ENCODE assay signal across 13 cellular contexts in the genomic region with DNA sequence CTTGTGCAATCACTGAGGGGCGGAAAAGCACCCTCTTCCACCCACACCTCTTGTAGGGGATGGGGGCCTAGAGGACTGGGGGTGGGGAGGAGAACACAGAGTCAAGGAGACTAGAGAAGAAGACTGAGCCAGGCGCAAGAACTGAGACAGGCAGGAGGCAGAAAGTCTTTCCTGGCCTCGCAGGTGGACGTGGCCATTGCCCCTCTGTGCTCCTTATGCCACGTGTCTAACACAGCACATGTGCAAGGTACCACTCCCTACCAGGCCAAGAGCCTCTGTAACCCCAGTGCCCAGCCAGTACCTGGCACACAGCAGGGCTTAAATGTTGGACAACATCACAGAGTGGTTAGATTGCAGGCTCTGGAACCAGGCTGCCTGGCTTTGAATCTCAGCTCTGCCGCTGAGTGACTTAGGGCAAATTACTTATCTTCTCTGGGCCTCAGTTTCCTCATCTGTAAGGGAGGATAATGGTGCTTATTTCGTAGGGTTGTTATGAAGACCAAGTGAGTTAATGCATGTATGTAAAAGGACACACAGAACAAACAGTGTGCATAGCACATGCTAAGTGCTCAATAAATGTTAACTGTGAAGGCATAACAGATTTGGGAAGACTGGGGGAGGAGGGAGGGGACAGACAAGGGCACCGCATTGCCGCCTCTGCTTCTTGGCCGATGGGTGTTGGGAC. TPM values are rescaled to one million over a fixed set of nuclear protein-coding genes. Genes with fewer than 3 reads are reported as not detected.
DNase-seq lines count a peak whose midpoint lies in the region; ATAC-seq and TF ChIP-seq lines count a peak whose summit lies in the region.
"Had no signal": no experiment of that assay in that cellular context is flagged by ENCODE, and none has a peak within 500 bp of the region (broad histone marks: within the 10 kb centered on the region; RNA-seq: fewer than 3 reads in every experiment).

No MANE protein-coding gene starts in this region.

- no peak overlapping the region for H2BK15ac ChIP-seq in mesenchymal stem cell (ENCODE audit: low read depth, poor library complexity, severe bottlenecking)

- H3K4ac ChIP-seq in mesenchymal stem cell (ENCODE audit: low read depth in 1 of 2, low read length in 2 of 2) = peak overlapping the region in 1 of 2 experiments; percentile 60

- no peak overlapping the region for H3K9ac ChIP-seq in mesenchymal stem cell (ENCODE audit: low read length)

- H2BK120ac ChIP-seq in mesenchymal stem cell (ENCODE audit: low read depth, low read length) = no peak overlapping the region

- H3K9me3 Mint-ChIP-seq in activated T-cell treated with anti-CD3 and anti-CD28 coated beads, Interleukin-2, amount 50 U/mL, for 72 hours = no peaks in the 10 kb centered on the region
- H3K9me3 Mint-ChIP-seq in activated T-helper 1 cell treated with anti-CD3 and anti-CD28 coated beads, Interleukin-12 subunit alpha, Interleukin-12 subunit beta, Interleukin-2, Interleukin-4 antibody, amounts not matched to agents 30 ng/mL and 10 ng/mL and 1 ng/mL, durations not matched to agents 14 hours and 24 hours and 36 hours = no peaks in the 10 kb centered on the region
- H3K9me3 Mint-ChIP-seq: H9 had no signal

- TF ChIP-seq CTCF in tibial nerve (IDR thresholded peaks at IDR 0.05) (no peak), tibial artery (IDR thresholded peaks at IDR 0.05) (no peak)

- H3K14ac ChIP-seq in mesenchymal stem cell (ENCODE audit: low read length in 2 of 2) = peak overlapping the region in 1 of 2 experiments; percentile 62

- no peak overlapping the region for H2AFZ ChIP-seq in mesenchymal stem cell (ENCODE audit: low read depth, low read length)

- no peak overlapping the region for H3K27ac ChIP-seq in mesenchymal stem cell (ENCODE audit: low read length, poor library complexity, severe bottlenecking)
- peak overlapping the region in 3 of 4 donors; percentile 25 to 96 (median 95) for H3K27ac ChIP-seq in tibial nerve
- H3K27ac ChIP-seq in tibial artery = no peak overlapping the region
- no peak overlapping the region for H3K27ac ChIP-seq in substantia nigra (ENCODE audit: low read depth, low read length, poor library complexity, severe bottlenecking)
- H3K27ac ChIP-seq: foreskin keratinocyte, right atrium auricular region had no signal

- H3K23ac ChIP-seq in mesenchymal stem cell (ENCODE audit: low read length in 2 of 2) = no peak overlapping the region

- peaks cover 0 to 11% of the 10 kb centered on the region in 2 experiments for H3K36me3 ChIP-seq in mesenchymal stem cell (ENCODE audit: control insufficient read depth in 1 of 2, insufficient read depth in 2 of 2, low read depth in 1 of 2, low read length in 2 of 2)
- H3K36me3 ChIP-seq in tibial nerve = no peaks in the 10 kb centered on the region
- no peaks in the 10 kb centered on the region for H3K36me3 ChIP-seq in tibial artery
- H3K36me3 ChIP-seq: right atrium auricular region had no signal

- no peak overlapping the region for H2BK5ac ChIP-seq in mesenchymal stem cell (ENCODE audit: low read depth, low read length, poor library complexity, severe bottlenecking)

- H3K27me3 ChIP-seq in mesenchymal stem cell (ENCODE audit: control insufficient read depth in 1 of 2, insufficient read depth in 1 of 2, low read length in 2 of 2) (peaks cover 3 to 8% of the 10 kb centered on the region in 2 experiments), tibial nerve (no peaks in the 10 kb centered on the region), tibial artery (peaks cover 0 to 35% of the 10 kb centered on the region in 2 donors)

- H3K27me3 Mint-ChIP-seq in activated T-cell treated with anti-CD3 and anti-CD28 coated beads, Interleukin-2, amount 50 U/mL, for 72 hours (ENCODE audit: low read depth) = peaks cover 17% of the 10 kb centered on the region
- peaks cover 38% of the 10 kb centered on the region for H3K27me3 Mint-ChIP-seq in activated T-helper 1 cell treated with anti-CD3 and anti-CD28 coated beads, Interleukin-12 subunit alpha, Interleukin-12 subunit beta, Interleukin-2, Interleukin-4 antibody, amounts not matched to agents 30 ng/mL and 10 ng/mL and 1 ng/mL, durations not matched to agents 14 hours and 24 hours and 36 hours (ENCODE audit: insufficient read depth)

- peak in 1 of 2 donors; percentile 37 for TF ChIP-seq EP300 in tibial nerve (IDR thresholded peaks at IDR 0.05)

- no peak overlapping the region for H3K27ac Mint-ChIP-seq in activated T-cell treated with anti-CD3 and anti-CD28 coated beads, Interleukin-2, amount 50 U/mL, for 72 hours
- H3K27ac Mint-ChIP-seq in activated T-helper 1 cell treated with anti-CD3 and anti-CD28 coated beads, Interleukin-12 subunit alpha, Interleukin-12 subunit beta, Interleukin-2, Interleukin-4 antibody, amounts not matched to agents 30 ng/mL and 10 ng/mL and 1 ng/mL, durations not matched to agents 14 hours and 24 hours and 36 hours = no peak overlapping the region
- H3K27ac Mint-ChIP-seq: H9 had no signal

- no peak overlapping the region for H3K4me3 ChIP-seq in mesenchymal stem cell (ENCODE audit: insufficient read depth in 1 of 2, low read depth in 1 of 2, low read length in 2 of 2)
- no peak overlapping the region for H3K4me3 ChIP-seq in tibial nerve
- H3K4me3 ChIP-seq in tibial artery = no peak overlapping the region

- no peak for ATAC-seq in activated T-cell treated with anti-CD3 and anti-CD28 coated beads, Interleukin-2, amount 50 U/mL, for 72 hours (replicated peaks in 1 of 2)
- no peak for ATAC-seq in GM21737 (IDR thresholded peaks at IDR 0.05; ENCODE audit: unreplicated experiment)
- ATAC-seq: foreskin keratinocyte had no signal

- H3K9me3 ChIP-seq in mesenchymal stem cell (ENCODE audit: control insufficient read depth, low read length) (no peaks in the 10 kb centered on the region), tibial nerve (no peaks in the 10 kb centered on the region), tibial artery (no peaks in the 10 kb centered on the region)
- H3K9me3 ChIP-seq: Caco-2, right atrium auricular region had no signal

- no peak for DNase-seq in activated T-cell treated with anti-CD3 and anti-CD28 coated beads, Interleukin-2, amount 50 U/mL, for 72 hours
- DNase-seq in activated T-cell treated with anti-CD3 and anti-CD28 coated beads for 4 hours (no peak), mesenchymal stem cell (no peak), tibial nerve (ENCODE audit: low spot score in 2 of 2) (no peak), tibial artery (no peak), substantia nigra (lab: John Stamatoyannopoulos, UW) (no peak)
- DNase-seq in activated T-helper 1 cell treated with anti-CD3 and anti-CD28 coated beads, Interleukin-12 subunit alpha, Interleukin-12 subunit beta, Interleukin-2, Interleukin-4 antibody, amounts not matched to agents 30 ng/mL and 10 ng/mL and 1 ng/mL, durations not matched to agents 14 hours and 24 hours and 36 hours (ENCODE audit: low spot score) = no peak
- DNase-seq: Caco-2, foreskin keratinocyte, NCI-H748 treated with DMSO at 0.1 percent for 48 hours had no signal

- no peaks in the 10 kb centered on the region for H3K36me3 Mint-ChIP-seq in activated T-cell treated with anti-CD3 and anti-CD28 coated beads, Interleukin-2, amount 50 U/mL, for 72 hours (ENCODE audit: insufficient read depth in 2 of 2)
- peaks cover 3% of the 10 kb centered on the region for H3K36me3 Mint-ChIP-seq in activated T-helper 1 cell treated with anti-CD3 and anti-CD28 coated beads, Interleukin-12 subunit alpha, Interleukin-12 subunit beta, Interleukin-2, Interleukin-4 antibody, amounts not matched to agents 30 ng/mL and 10 ng/mL and 1 ng/mL, durations not matched to agents 14 hours and 24 hours and 36 hours (ENCODE audit: low read depth)

- H3K79me1 ChIP-seq in mesenchymal stem cell (replicated peaks; ENCODE audit: low read length, poor library complexity, severe bottlenecking) = peaks cover 10% of the 10 kb centered on the region

- H3K18ac ChIP-seq in mesenchymal stem cell (ENCODE audit: low read depth in 1 of 2, low read length in 2 of 2) = peak overlapping the region in 1 of 2 experiments; percentile 67

- peak overlapping the region; percentile 4 to 83 for H2BK12ac ChIP-seq in mesenchymal stem cell (ENCODE audit: low read length in 2 of 2)

- peaks cover 26% of the 10 kb centered on the region for H3K4me1 Mint-ChIP-seq in activated T-cell treated with anti-CD3 and anti-CD28 coated beads, Interleukin-2, amount 50 U/mL, for 72 hours (ENCODE audit: low read depth)
- H3K4me1 Mint-ChIP-seq in activated T-helper 1 cell treated with anti-CD3 and anti-CD28 coated beads, Interleukin-12 subunit alpha, Interleukin-12 subunit beta, Interleukin-2, Interleukin-4 antibody, amounts not matched to agents 30 ng/mL and 10 ng/mL and 1 ng/mL, durations not matched to agents 14 hours and 24 hours and 36 hours (ENCODE audit: low read depth) = peaks cover 13% of the 10 kb centered on the region

- peak overlapping the region; percentile 78 to 88 for H3K4me3 Mint-ChIP-seq in activated T-cell treated with anti-CD3 and anti-CD28 coated beads, Interleukin-2, amount 50 U/mL, for 72 hours
- H3K4me3 Mint-ChIP-seq in activated T-helper 1 cell treated with anti-CD3 and anti-CD28 coated beads, Interleukin-12 subunit alpha, Interleukin-12 subunit beta, Interleukin-2, Interleukin-4 antibody, amounts not matched to agents 30 ng/mL and 10 ng/mL and 1 ng/mL, durations not matched to agents 14 hours and 24 hours and 36 hours = peak overlapping the region; percentile 78

- intact Hi-C loops in activated T-helper 1 cell treated with anti-CD3 and anti-CD28 coated beads, Interleukin-12 subunit alpha, Interleukin-12 subunit beta, Interleukin-2, Interleukin-4 antibody, amounts not matched to agents 30 ng/mL and 10 ng/mL and 1 ng/mL, durations not matched to agents 14 hours and 24 hours and 36 hours (cut with micrococcal nuclease) = no loop called here
- intact Hi-C loops in tibial artery (cut with DNase I; ENCODE audit: low total_unique reads) = no loop called here

- H2AK5ac ChIP-seq in mesenchymal stem cell (ENCODE audit: low read length, severe bottlenecking) = no peak overlapping the region

- H4K8ac ChIP-seq in mesenchymal stem cell (ENCODE audit: low read length) = peak overlapping the region; percentile 35

- H3K4me1 ChIP-seq in mesenchymal stem cell (ENCODE audit: control insufficient read depth, insufficient read depth, low read depth, low read length) = peaks cover 33% of the 10 kb centered on the region
- peaks cover 0 to 56% (median 32%) of the 10 kb centered on the region in 4 donors for H3K4me1 ChIP-seq in tibial nerve
- peaks cover 0 to 29% (median 10%) of the 10 kb centered on the region in 4 donors for H3K4me1 ChIP-seq in tibial artery
- H3K4me1 ChIP-seq: Caco-2, foreskin keratinocyte had no signal

- no peak overlapping the region for H3K4me2 ChIP-seq in mesenchymal stem cell (ENCODE audit: low read length, poor library complexity, severe bottlenecking)

- peak overlapping the region; percentile 55 for H4K91ac ChIP-seq in mesenchymal stem cell (ENCODE audit: low read length)

- TF ChIP-seq POLR2A in tibial nerve (IDR thresholded peaks at IDR 0.05) = no peak

- whole genome bisulfite sequencing in mesenchymal stem cell = 77% methylated on average over 9 of the region's 10 CpGs
- WGBS in tibial nerve, 2 donors = 80 to 86% methylated on average over 9 to 10 of the region's 10 CpGs

RNA-seq across cellular contexts. Expression of a gene that starts 1.4 kb away (rescaled TPM):
- 10 to 100 TPM; 10.0 to 11.1 TPM for total RNA-seq in activated T-cell treated with anti-CD3 and anti-CD28 coated beads, Interleukin-2, amount 50 U/mL, for 72 hours
- 8.9 and 12.8 TPM in 2 replicates for total RNA-seq in activated T-helper 1 cell treated with anti-CD3 and anti-CD28 coated beads, Interleukin-12 subunit alpha, Interleukin-12 subunit beta, Interleukin-2, Interleukin-4 antibody, amounts not matched to agents 30 ng/mL and 10 ng/mL and 1 ng/mL, durations not matched to agents 14 hours and 24 hours and 36 hours
- polyA plus RNA-seq in mesenchymal stem cell (2013, experiment 1 of 2) = 17.3 TPM
- polyA plus RNA-seq in mesenchymal stem cell (2013, experiment 2 of 2) = 17.8 TPM
- 10 to 100 TPM; 30.6 to 54.0 (median 37.8) TPM for total RNA-seq in tibial nerve

RNA-seq across cellular contexts. Expression of a gene that starts 45.9 kb away (rescaled TPM):
- total RNA-seq in activated T-cell treated with anti-CD3 and anti-CD28 coated beads, Interleukin-2, amount 50 U/mL, for 72 hours = 100 to 1,000 TPM; 113 to 136 TPM
- 52.7 and 60.3 TPM in 2 replicates for total RNA-seq in activated T-helper 1 cell treated with anti-CD3 and anti-CD28 coated beads, Interleukin-12 subunit alpha, Interleukin-12 subunit beta, Interleukin-2, Interleukin-4 antibody, amounts not matched to agents 30 ng/mL and 10 ng/mL and 1 ng/mL, durations not matched to agents 14 hours and 24 hours and 36 hours
- polyA plus RNA-seq in mesenchymal stem cell (2013, experiment 1 of 2) = 59.6 TPM
- polyA plus RNA-seq in mesenchymal stem cell (2013, experiment 2 of 2) = 43.8 TPM
- total RNA-seq in tibial nerve = 1,000 to 10,000 TPM in 1 of 4 donors, 100 to 1,000 TPM in 3; 390 to 1,252 (median 718) TPM

RNA-seq across cellular contexts. Expression of a gene that starts 53.9 kb away (rescaled TPM):
- total RNA-seq in activated T-cell treated with anti-CD3 and anti-CD28 coated beads, Interleukin-2, amount 50 U/mL, for 72 hours = 1 to 10 TPM; 7.2 to 8.4 TPM
- total RNA-seq in activated T-helper 1 cell treated with anti-CD3 and anti-CD28 coated beads, Interleukin-12 subunit alpha, Interleukin-12 subunit beta, Interleukin-2, Interleukin-4 antibody, amounts not matched to agents 30 ng/mL and 10 ng/mL and 1 ng/mL, durations not matched to agents 14 hours and 24 hours and 36 hours = 11.4 and 12.0 TPM in 2 replicates
- polyA plus RNA-seq in mesenchymal stem cell (2013, experiment 1 of 2) = 13.6 TPM
- 13.2 TPM for polyA plus RNA-seq in mesenchymal stem cell (2013, experiment 2 of 2)
- 10 to 100 TPM; 11.6 to 19.8 (median 17.1) TPM for total RNA-seq in tibial nerve

Comparison
In these comparisons a context has a peak if more than half of its experiments do, and no peak if none do; other contexts are left out.
1. H3K27ac ChIP-seq: peak in tibial nerve (3 of 4); none in mesenchymal stem cell (single experiment), tibial artery (0 of 2) and substantia nigra (single experiment).